In the genomic region with DNA sequence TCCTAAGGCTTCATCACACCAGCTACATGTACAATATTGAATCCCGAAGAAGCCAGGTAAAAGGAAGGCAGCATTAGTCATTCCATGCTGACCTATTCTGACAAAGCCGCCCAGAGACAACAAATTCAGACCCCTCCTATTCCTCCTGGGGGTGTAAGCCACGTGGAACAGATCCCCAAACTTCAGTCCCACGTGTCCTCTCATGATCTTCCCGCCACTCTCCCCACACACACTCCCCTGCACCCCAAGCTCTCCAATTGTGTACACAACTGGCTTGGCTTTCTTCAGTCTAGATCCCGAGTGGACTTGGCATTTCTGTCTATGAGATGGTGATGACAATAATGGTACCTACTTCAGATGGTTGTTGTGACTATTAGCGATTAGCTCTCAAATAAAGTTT, we compare ENCODE assay signal across 1 cellular context.
TF ChIP-seq lines count a peak whose summit lies in the region.

No MANE protein-coding gene starts in this region.

TF ChIP-seq in HepG2, 621 proteins besides CTCF, POLR2A, EP300 and RAD21:
- TF ChIP-seq, protein P1, sequence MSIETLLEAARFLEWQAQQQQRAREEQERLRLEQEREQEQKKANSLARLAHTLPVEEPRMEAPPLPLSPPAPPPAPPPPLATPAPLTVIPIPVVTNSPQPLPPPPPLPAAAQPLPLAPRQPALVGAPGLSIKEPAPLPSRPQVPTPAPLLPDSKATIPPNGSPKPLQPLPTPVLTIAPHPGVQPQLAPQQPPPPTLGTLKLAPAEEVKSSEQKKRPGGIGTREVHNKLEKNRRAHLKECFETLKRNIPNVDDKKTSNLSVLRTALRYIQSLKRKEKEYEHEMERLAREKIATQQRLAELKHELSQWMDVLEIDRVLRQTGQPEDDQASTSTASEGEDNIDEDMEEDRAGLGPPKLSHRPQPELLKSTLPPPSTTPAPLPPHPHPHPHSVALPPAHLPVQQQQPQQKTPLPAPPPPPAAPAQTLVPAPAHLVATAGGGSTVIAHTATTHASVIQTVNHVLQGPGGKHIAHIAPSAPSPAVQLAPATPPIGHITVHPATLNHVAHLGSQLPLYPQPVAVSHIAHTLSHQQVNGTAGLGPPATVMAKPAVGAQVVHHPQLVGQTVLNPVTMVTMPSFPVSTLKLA (IDR thresholded peaks at IDR 0.05), result peak; percentile 95
- no peak for TF ChIP-seq ZBTB21 (CRISPR knock-in tag; IDR thresholded peaks at IDR 0.05)
